In the genomic region with DNA sequence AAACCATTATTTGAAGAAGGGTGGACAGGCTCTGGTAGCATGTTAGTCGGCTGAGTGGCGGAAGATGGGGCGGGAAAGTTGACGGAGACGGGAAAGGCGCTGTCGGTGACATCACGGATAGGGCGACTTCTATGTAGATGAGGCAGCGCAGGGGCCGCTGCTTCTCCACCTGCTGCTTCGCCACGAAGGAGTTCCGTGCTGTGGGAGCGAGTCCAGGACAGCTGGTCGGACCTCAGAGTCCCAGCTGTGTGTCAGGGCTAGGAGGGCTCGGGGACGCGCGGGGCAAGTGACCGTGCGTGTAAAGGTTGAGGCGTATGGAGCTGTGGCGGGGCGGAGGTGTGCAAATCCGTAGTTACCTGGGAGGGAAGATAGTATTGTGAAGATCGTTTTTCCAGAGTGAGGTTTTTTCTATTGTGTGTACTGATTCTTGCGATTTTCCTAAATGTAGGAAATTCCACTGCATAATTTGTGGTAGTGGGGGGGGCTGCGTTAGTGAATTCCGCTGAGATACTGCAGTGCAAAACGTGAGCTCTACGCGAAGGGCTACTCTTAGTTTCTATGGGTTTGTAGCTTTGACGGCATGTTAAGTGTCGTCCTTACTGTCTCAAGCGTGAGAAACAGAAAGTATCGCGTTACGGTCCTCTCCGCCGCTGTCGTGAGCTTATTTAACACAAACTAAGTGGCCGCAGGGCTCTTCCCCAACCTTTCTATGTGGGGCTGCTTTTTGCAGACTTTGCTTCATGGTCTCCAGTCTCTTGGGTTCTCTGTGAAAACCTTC, we compare ENCODE assay signal across 1 cellular context.
TF ChIP-seq lines count a peak whose summit lies in the region.

No MANE protein-coding gene starts in this region.

TF ChIP-seq in K562, 482 proteins besides CTCF, POLR2A, EP300 and RAD21 (continued from another document):
- TF ChIP-seq ZHX1 (conservative IDR thresholded peaks at IDR 0.05; ENCODE audit: low read length) (peak; percentile 78; the same call in 1 of the 2 replicates), ARNT (IDR thresholded peaks at IDR 0.05) (peak in 1 of 2 experiments; percentile 80; a peak in 1 of 4 replicates)
- TF ChIP-seq, protein P1, sequence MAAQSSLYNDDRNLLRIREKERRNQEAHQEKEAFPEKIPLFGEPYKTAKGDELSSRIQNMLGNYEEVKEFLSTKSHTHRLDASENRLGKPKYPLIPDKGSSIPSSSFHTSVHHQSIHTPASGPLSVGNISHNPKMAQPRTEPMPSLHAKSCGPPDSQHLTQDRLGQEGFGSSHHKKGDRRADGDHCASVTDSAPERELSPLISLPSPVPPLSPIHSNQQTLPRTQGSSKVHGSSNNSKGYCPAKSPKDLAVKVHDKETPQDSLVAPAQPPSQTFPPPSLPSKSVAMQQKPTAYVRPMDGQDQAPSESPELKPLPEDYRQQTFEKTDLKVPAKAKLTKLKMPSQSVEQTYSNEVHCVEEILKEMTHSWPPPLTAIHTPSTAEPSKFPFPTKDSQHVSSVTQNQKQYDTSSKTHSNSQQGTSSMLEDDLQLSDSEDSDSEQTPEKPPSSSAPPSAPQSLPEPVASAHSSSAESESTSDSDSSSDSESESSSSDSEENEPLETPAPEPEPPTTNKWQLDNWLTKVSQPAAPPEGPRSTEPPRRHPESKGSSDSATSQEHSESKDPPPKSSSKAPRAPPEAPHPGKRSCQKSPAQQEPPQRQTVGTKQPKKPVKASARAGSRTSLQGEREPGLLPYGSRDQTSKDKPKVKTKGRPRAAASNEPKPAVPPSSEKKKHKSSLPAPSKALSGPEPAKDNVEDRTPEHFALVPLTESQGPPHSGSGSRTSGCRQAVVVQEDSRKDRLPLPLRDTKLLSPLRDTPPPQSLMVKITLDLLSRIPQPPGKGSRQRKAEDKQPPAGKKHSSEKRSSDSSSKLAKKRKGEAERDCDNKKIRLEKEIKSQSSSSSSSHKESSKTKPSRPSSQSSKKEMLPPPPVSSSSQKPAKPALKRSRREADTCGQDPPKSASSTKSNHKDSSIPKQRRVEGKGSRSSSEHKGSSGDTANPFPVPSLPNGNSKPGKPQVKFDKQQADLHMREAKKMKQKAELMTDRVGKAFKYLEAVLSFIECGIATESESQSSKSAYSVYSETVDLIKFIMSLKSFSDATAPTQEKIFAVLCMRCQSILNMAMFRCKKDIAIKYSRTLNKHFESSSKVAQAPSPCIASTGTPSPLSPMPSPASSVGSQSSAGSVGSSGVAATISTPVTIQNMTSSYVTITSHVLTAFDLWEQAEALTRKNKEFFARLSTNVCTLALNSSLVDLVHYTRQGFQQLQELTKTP (IDR thresholded peaks at IDR 0.05; ENCODE audit: low read depth in 1 of 2, partially characterized antibody in 2 of 2) = peak in 1 of 2 experiments; percentile 60
